Comparison of ENCODE assay signal across 9 cellular contexts in the genomic region with DNA sequence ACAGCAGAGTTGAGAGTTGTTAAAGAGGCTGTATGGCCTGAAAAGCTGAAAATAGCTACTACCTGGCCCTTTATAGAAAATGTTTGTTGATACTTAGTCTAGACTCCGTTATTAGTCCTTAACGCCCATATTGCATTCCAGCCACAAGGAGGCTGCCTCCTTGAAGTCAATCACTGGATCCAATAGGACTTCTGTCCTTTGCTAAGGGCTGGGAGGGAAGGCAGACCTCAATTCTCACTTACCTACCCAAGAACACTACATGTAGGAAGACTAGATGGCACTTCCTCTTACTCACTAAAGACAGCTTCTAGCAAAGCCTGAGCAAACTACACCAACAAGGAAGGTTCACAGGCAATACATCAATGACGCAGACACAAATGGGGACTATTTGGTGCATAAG.
DNase-seq lines count a peak whose midpoint lies in the region; ATAC-seq, FAIRE-seq and TF ChIP-seq lines count a peak whose summit lies in the region.
"Had no signal": no experiment of that assay in that cellular context is flagged by ENCODE, and none has a peak within 500 bp of the region (broad histone marks: within the 10 kb centered on the region; RNA-seq: fewer than 3 reads in every experiment).

No MANE protein-coding gene starts in this region.

- H2BK20ac ChIP-seq in IMR-90 (ENCODE audit: low read depth, low read length): peak overlapping the region; percentile 92

- dilution Hi-C loops in IMR-90 (cut with HindIII; ENCODE audit: low sequenced_read_pairs, unreplicated experiment): no loop called here

- peak overlapping the region; percentile 89 for H2BK120ac ChIP-seq in IMR-90 (ENCODE audit: low read depth, low read length)

- peaks cover 5% of the 10 kb centered on the region for H3K9me1 ChIP-seq in IMR-90 (ENCODE audit: insufficient read depth, low read length)

- no peaks in the 10 kb centered on the region for H4K20me1 ChIP-seq in IMR-90 (ENCODE audit: insufficient read depth, low read length)

- no peak overlapping the region for H3K4me2 ChIP-seq in IMR-90 (ENCODE audit: low read depth, low read length)

- H2BK5ac ChIP-seq in IMR-90 (ENCODE audit: low read depth, low read length, poor library complexity, severe bottlenecking): peak overlapping the region; percentile 49

- H3K27ac ChIP-seq in IMR-90 (ENCODE audit: insufficient read depth, low read length) (peak overlapping the region; percentile 8; the same call in 1 of the 2 replicates), left lung (no peak overlapping the region)

- H2BK15ac ChIP-seq in IMR-90 (ENCODE audit: low read depth, low read length): peak overlapping the region; percentile 35; the same call in 1 of the 3 replicates

- peaks cover 23 to 45% of the 10 kb centered on the region in 2 experiments for H3K79me1 ChIP-seq in IMR-90 (ENCODE audit: low read depth in 1 of 2, low read length in 2 of 2)

- DNase-seq in AG09309 (ENCODE audit: low read depth) (no peak), IMR-90 (peak; percentile 52), bronchial epithelial cell (ENCODE audit: low read depth) (peak; percentile 23), left lung (no peak), NCI-H187 (lab: John Stamatoyannopoulos, UW) (no peak), NCI-H1092 treated with DMSO at 0.1 percent for 48 hours (lab: John Stamatoyannopoulos, UW) (no peak)
- no peak for DNase-seq in activated naive CD4-positive, alpha-beta T cell (lab: John Stamatoyannopoulos, UW)
- DNase-seq: GOT3 had no signal

- intact Hi-C loops in IMR-90 (cut with micrococcal nuclease): no loop called here
- intact Hi-C loops in left lung (cut with DNase I): loop anchor here in 1 of 2 donors (5.0 kb wide), 1 partner anchor 72 kb away; no protein-coding TSS in a partner anchor

- H2AK9ac ChIP-seq in IMR-90 (replicated peaks; ENCODE audit: low read depth, low read length, poor library complexity): no peak overlapping the region

- peak overlapping the region; percentile 55 for H3K14ac ChIP-seq in IMR-90 (replicated peaks; ENCODE audit: low read depth, low read length)

- H4K8ac ChIP-seq in IMR-90 (ENCODE audit: low read depth in 2 of 2, low read length in 2 of 2): peak overlapping the region in 1 of 2 experiments; percentile 57; a peak in 2 of 4 replicates

- no peak for TF ChIP-seq POLR2A in IMR-90 (IDR thresholded peaks at IDR 0.05; ENCODE audit: low read depth, low read length)

- in situ Hi-C loops in IMR-90 (cut with MboI; ENCODE audit: low sequenced_read_pairs): no loop called here

- no TSS peak for BruUV-seq in IMR-90 (replicated peaks; lab: Mats Ljungman, UMichigan)

- H3K27me3 ChIP-seq in IMR-90 (ENCODE audit: control insufficient read depth, insufficient read depth, low read length): no peaks in the 10 kb centered on the region
- H3K27me3 ChIP-seq in bronchial epithelial cell (ENCODE audit: control insufficient read depth, insufficient read depth, low read length): no peaks in the 10 kb centered on the region
- H3K27me3 ChIP-seq in left lung: no peaks in the 10 kb centered on the region

- peak overlapping the region; percentile 89 for H2AK5ac ChIP-seq in IMR-90 (ENCODE audit: low read depth, low read length)

- H3K4ac ChIP-seq in IMR-90 (ENCODE audit: low read depth, low read length): peak overlapping the region; percentile 68

- H3K4me1 ChIP-seq in IMR-90 (ENCODE audit: control insufficient read depth, insufficient read depth, low read length): peaks cover 24% of the 10 kb centered on the region
- H3K4me1 ChIP-seq in left lung: peaks cover 0 to 4% of the 10 kb centered on the region in 2 donors

- POLR2A ChIA-PET in IMR-90 (lab: Charles Lee; ENCODE audit: unreplicated experiment): interaction anchor here (0.6 kb wide), 1 partner anchor 56 kb away, joined by 3 read pairs; no protein-coding TSS in a partner anchor

- H4K91ac ChIP-seq in IMR-90 (ENCODE audit: insufficient read depth, low read depth, low read length): peak overlapping the region; percentile 50

- H3K36me3 ChIP-seq in IMR-90 (ENCODE audit: control insufficient read depth, insufficient read depth, low read length) (peaks cover 53% of the 10 kb centered on the region), bronchial epithelial cell (ENCODE audit: control insufficient read depth, insufficient read depth, low read length) (peaks cover 1% of the 10 kb centered on the region), left lung (no peaks in the 10 kb centered on the region)

- FAIRE-seq in bronchial epithelial cell (lab: Jason Lieb, UNC): no peak

- no peak overlapping the region for H3K4me3 ChIP-seq in AG09309 (ENCODE audit: control insufficient read depth, low read depth, low read length)
- H3K4me3 ChIP-seq in IMR-90 (ENCODE audit: insufficient read depth, low read depth, low read length): no peak overlapping the region
- H3K4me3 ChIP-seq in bronchial epithelial cell (ENCODE audit: low read depth, low read length): no peak overlapping the region
- H3K4me3 ChIP-seq in left lung: no peak overlapping the region

- CTCF ChIA-PET in IMR-90 (lab: Yijun Ruan, JAX): interaction anchor here (0.5 to 1.7 kb wide), 11 partner anchors 9 to 594 kb away, joined by 3 to 9 read pairs (median 3); no protein-coding TSS in a partner anchor

- no peak overlapping the region for H2AFZ ChIP-seq in IMR-90 (replicated peaks; ENCODE audit: low read length, poor library complexity)

- peak overlapping the region; percentile 49 for H4K5ac ChIP-seq in IMR-90 (ENCODE audit: low read depth, low read length)

- TF ChIP-seq CTCF in AG09309 (IDR thresholded peaks at IDR 0.05; ENCODE audit: control insufficient read depth, insufficient read depth, low read depth, low read length, missing control alignments) (peak; percentile 48), IMR-90 (conservative IDR thresholded peaks at IDR 0.05; ENCODE audit: low read depth, low read length) (peak; percentile 51), bronchial epithelial cell (IDR thresholded peaks at IDR 0.05; ENCODE audit: insufficient read depth, low read length, severe bottlenecking) (peak; percentile 40), left lung (IDR thresholded peaks at IDR 0.05) (peak in 1 of 2 donors; percentile 21)

- no CpG with 5 or more reads among the region's 3 CpGs for WGBS in IMR-90 (ENCODE audit: extremely low coverage in 2 of 2, insufficient read length in 1 of 2), 2 experiments

- no peak overlapping the region for H3K56ac ChIP-seq in IMR-90 (ENCODE audit: extremely low read depth, insufficient read depth, low read length)

- no peaks in the 10 kb centered on the region for H3K9me3 ChIP-seq in IMR-90 (ENCODE audit: control insufficient read depth, insufficient read depth, low read length)
- H3K9me3 ChIP-seq in left lung: no peaks in the 10 kb centered on the region

- H3K18ac ChIP-seq in IMR-90 (ENCODE audit: low read depth, low read length): peak overlapping the region; percentile 20; the same call in 1 of the 2 replicates

- no peak for ATAC-seq in IMR-90 (ENCODE audit: low read depth)
- peak; percentile 10 for ATAC-seq in left lung
- no peak for ATAC-seq in HG02610 (IDR thresholded peaks at IDR 0.05; ENCODE audit: unreplicated experiment)

- no peak overlapping the region for H3K9ac ChIP-seq in IMR-90 (ENCODE audit: low read depth, low read length)

- TF ChIP-seq RAD21 in IMR-90 (IDR thresholded peaks at IDR 0.05; ENCODE audit: low read length): peak; percentile 20; the same call in 1 of the 2 replicates

- H3K23ac ChIP-seq in IMR-90 (ENCODE audit: low read depth, low read length): peak overlapping the region; percentile 31; the same call in 1 of the 2 replicates

TF ChIP-seq in IMR-90, 13 proteins besides CTCF, POLR2A, EP300 and RAD21:
- no peak for TF ChIP-seq MAZ (IDR thresholded peaks at IDR 0.05; ENCODE audit: borderline replicate concordance, low read depth, low read length)
- 0 out of 2 replicates have a peak, but pooled peaks have one; percentile 16 for TF ChIP-seq SMC3 (IDR thresholded peaks at IDR 0.05; ENCODE audit: low read depth, low read length)

Comparison
In these comparisons a context has a peak if more than half of its experiments do, and no peak if none do; other contexts are left out.
1. DNase-seq: peak in IMR-90 (single experiment) and bronchial epithelial cell (single experiment); none in AG09309 (single experiment), left lung (0 of 2), NCI-H187 (0 of 2), NCI-H1092 treated with DMSO at 0.1 percent for 48 hours (single experiment) and activated naive CD4-positive, alpha-beta T cell (0 of 4).